ENCODE assay signal across 9 cellular contexts in the genomic region with DNA sequence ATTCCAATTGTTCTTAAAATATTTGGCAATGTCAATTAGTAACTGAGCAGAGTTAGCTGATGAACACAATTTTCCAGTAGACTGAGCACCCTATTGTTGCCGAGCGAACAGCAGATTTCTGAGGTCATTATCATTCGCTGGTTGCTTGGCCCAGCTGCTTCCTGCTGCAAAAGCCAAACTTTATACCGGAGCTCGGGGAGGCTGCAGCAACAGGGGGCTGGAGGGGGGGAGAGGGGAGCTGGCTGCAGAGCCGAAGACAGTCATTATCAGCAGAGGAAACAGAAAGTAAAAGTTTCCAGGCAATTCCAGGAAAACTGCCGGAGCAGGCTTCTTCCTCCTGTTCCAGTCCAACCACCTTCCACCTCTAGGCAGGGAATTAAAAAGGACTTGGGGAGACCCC.
DNase-seq lines count a peak whose midpoint lies in the region; ATAC-seq, FAIRE-seq and TF ChIP-seq lines count a peak whose summit lies in the region.
"Had no signal": no experiment of that assay in that cellular context is flagged by ENCODE, and none has a peak within 500 bp of the region (broad histone marks: within the 10 kb centered on the region; RNA-seq: fewer than 3 reads in every experiment).

No MANE protein-coding gene starts in this region.

- H3K9me3 ChIP-seq in MG63, result no peaks in the 10 kb centered on the region
- no peaks in the 10 kb centered on the region for H3K9me3 ChIP-seq in upper lobe of left lung

- no peak for TF ChIP-seq EP300 in upper lobe of left lung (IDR thresholded peaks at IDR 0.05)

- ATAC-seq in upper lobe of left lung (ENCODE audit: low FRiP score in 2 of 2) (peak in 1 of 2 donors; percentile 70), HG03521 (IDR thresholded peaks at IDR 0.05; ENCODE audit: unreplicated experiment) (no peak)

- no peaks in the 10 kb centered on the region for H3K36me3 Mint-ChIP-seq in CD14-positive monocyte

- peak overlapping the region in 1 of 2 donors; percentile 59 for H3K4me3 Mint-ChIP-seq in CD14-positive monocyte

- WGBS in upper lobe of left lung, 2 donors, result 1 to 2% methylated on average over 7 of the region's 7 CpGs

- peaks cover 0 to 7% (median 1%) of the 10 kb centered on the region in 4 donors for H3K4me1 ChIP-seq in upper lobe of left lung

- peaks cover 14% of the 10 kb centered on the region for H3K27me3 ChIP-seq in MG63
- no peaks in the 10 kb centered on the region for H3K27me3 ChIP-seq in upper lobe of left lung

- TF ChIP-seq CTCF in upper lobe of left lung (IDR thresholded peaks at IDR 0.05) (no peak), CD14-positive monocyte (IDR thresholded peaks at IDR 0.05) (no peak)

- no peak overlapping the region for H3K27ac Mint-ChIP-seq in CD14-positive monocyte

- peaks cover 2% of the 10 kb centered on the region for H3K4me1 Mint-ChIP-seq in CD14-positive monocyte

- H3K27ac ChIP-seq in upper lobe of left lung, result no peak overlapping the region

- intact Hi-C loops in CD14-positive monocyte (cut with micrococcal nuclease), result no loop called here

- H3K9me3 Mint-ChIP-seq in CD14-positive monocyte, result no peaks in the 10 kb centered on the region

- H3K27me3 Mint-ChIP-seq in CD14-positive monocyte (ENCODE audit: low read depth in 3 of 3), result peaks cover 6 to 15% (median 11%) of the 10 kb centered on the region in 3 donors

- H3K4me3 ChIP-seq in MG63, result peak overlapping the region; percentile 30
- peak overlapping the region in 3 of 4 donors; percentile 19 to 40 (median 34) for H3K4me3 ChIP-seq in upper lobe of left lung

- peak; percentile 37 for DNase-seq in MG63
- peak; percentile 1 to 24 for DNase-seq in dermis microvascular lymphatic vessel endothelial cell (ENCODE audit: low read depth in 2 of 2)
- DNase-seq in lung microvascular endothelial cell (ENCODE audit: low read depth in 2 of 2), result peak; percentile 16 to 23
- DNase-seq in upper lobe of left lung, result no peak
- DNase-seq in CD14-positive monocyte (ENCODE audit: low spot score), result no peak
- DNase-seq in HTR-8/SVneo (ENCODE audit: insufficient read length, low spot score), result no peak

- FAIRE-seq in HTR-8/SVneo (lab: Jason Lieb, UNC), result no peak
- FAIRE-seq: GM19239, keratinocyte had no signal

- no peaks in the 10 kb centered on the region for H3K36me3 ChIP-seq in MG63
- no peaks in the 10 kb centered on the region for H3K36me3 ChIP-seq in upper lobe of left lung

- no peak for TF ChIP-seq POLR2A in upper lobe of left lung (IDR thresholded peaks at IDR 0.05)

Comparison
In these comparisons a context has a peak if more than half of its experiments do, and no peak if none do; other contexts are left out.
1. DNase-seq: peak in MG63 (single experiment), dermis microvascular lymphatic vessel endothelial cell (2 of 2) and lung microvascular endothelial cell (2 of 2); none in upper lobe of left lung (0 of 2), CD14-positive monocyte (single experiment) and HTR-8/SVneo (single experiment).